Comparison of ENCODE assay signal across 18 cellular contexts in genomic region chr15:100784493-100785180, GRCh38.
DNase-seq lines count a peak whose midpoint lies in the region; ATAC-seq and TF ChIP-seq lines count a peak whose summit lies in the region.
"Had no signal": no experiment of that assay in that cellular context is flagged by ENCODE, and none has a peak within 500 bp of the region (broad histone marks: within the 10 kb centered on the region; RNA-seq: fewer than 3 reads in every experiment).

No MANE protein-coding gene starts in this region.

- no peak for ATAC-seq in natural killer cell treated with Interleukin-12 subunit alpha and Interleukin-12 subunit beta and Interleukin-15 and Interleukin-18, amount 100 ng/mL, for 72 hours
- ATAC-seq in natural killer cell = no peak
- no peak for ATAC-seq in lower lobe of right lung
- no peak for ATAC-seq in aorta (ENCODE audit: low FRiP score)
- ATAC-seq in HG02798 (IDR thresholded peaks at IDR 0.05; ENCODE audit: poor library complexity, unreplicated experiment) = no peak
- ATAC-seq: HCT116, PC-3 had no signal

- H3K36me3 ChIP-seq in lower lobe of right lung = no peaks in the 10 kb centered on the region
- no peaks in the 10 kb centered on the region for H3K36me3 ChIP-seq in aorta (ENCODE audit: control insufficient read depth in 1 of 2, insufficient read depth in 2 of 2, low read length in 1 of 2)
- H3K36me3 ChIP-seq: BE2C had no signal

- H3K9me3 ChIP-seq in lower lobe of right lung (no peaks in the 10 kb centered on the region), aorta (ENCODE audit: control insufficient read depth, low read length) (no peaks in the 10 kb centered on the region)
- H3K9me3 ChIP-seq: BE2C had no signal

- H3K27me3 ChIP-seq in lower lobe of right lung (ENCODE audit: low read depth) (no peaks in the 10 kb centered on the region), aorta (ENCODE audit: control insufficient read depth in 1 of 2, insufficient read depth in 2 of 2, low read length in 1 of 2) (no peaks in the 10 kb centered on the region)
- H3K27me3 ChIP-seq: BE2C had no signal

- no peaks in the 10 kb centered on the region for H3K4me1 ChIP-seq in lower lobe of right lung
- H3K4me1 ChIP-seq in aorta (ENCODE audit: control insufficient read depth in 1 of 2, insufficient read depth in 2 of 2, low read length in 2 of 2) = no peaks in the 10 kb centered on the region

- H3K4me3 ChIP-seq in coronary artery (no peak overlapping the region), lower lobe of right lung (no peak overlapping the region), aorta (ENCODE audit: low read length in 2 of 2) (no peak overlapping the region)

- H3K36me3 Mint-ChIP-seq in natural killer cell treated with Interleukin-12 subunit alpha and Interleukin-12 subunit beta and Interleukin-15 and Interleukin-18, amount 100 ng/mL, for 72 hours = no peaks in the 10 kb centered on the region
- H3K36me3 Mint-ChIP-seq in natural killer cell = no peaks in the 10 kb centered on the region
- no peaks in the 10 kb centered on the region for H3K36me3 Mint-ChIP-seq in osteocyte (ENCODE audit: unreplicated experiment)
- H3K36me3 Mint-ChIP-seq: CD4-positive, alpha-beta memory T cell had no signal

- peaks cover 0 to 3% of the 10 kb centered on the region in 2 donors for H3K4me1 Mint-ChIP-seq in natural killer cell treated with Interleukin-12 subunit alpha and Interleukin-12 subunit beta and Interleukin-15 and Interleukin-18, amount 100 ng/mL, for 72 hours (ENCODE audit: low read depth in 2 of 2)
- H3K4me1 Mint-ChIP-seq in natural killer cell (no peaks in the 10 kb centered on the region), osteocyte (ENCODE audit: unreplicated experiment) (no peaks in the 10 kb centered on the region)
- H3K4me1 Mint-ChIP-seq: CD4-positive, alpha-beta memory T cell had no signal

- H3K9me3 Mint-ChIP-seq in natural killer cell treated with Interleukin-12 subunit alpha and Interleukin-12 subunit beta and Interleukin-15 and Interleukin-18, amount 100 ng/mL, for 72 hours = no peaks in the 10 kb centered on the region
- H3K9me3 Mint-ChIP-seq in natural killer cell (no peaks in the 10 kb centered on the region), osteocyte (ENCODE audit: unreplicated experiment) (no peaks in the 10 kb centered on the region)
- H3K9me3 Mint-ChIP-seq: CD4-positive, alpha-beta memory T cell had no signal

- intact Hi-C loops in natural killer cell (cut with micrococcal nuclease) (no loop called here), lower lobe of right lung (cut with DNase I) (no loop called here), aorta (cut with DNase I) (no loop called here)

- no peak overlapping the region for H3K4me3 Mint-ChIP-seq in natural killer cell treated with Interleukin-12 subunit alpha and Interleukin-12 subunit beta and Interleukin-15 and Interleukin-18, amount 100 ng/mL, for 72 hours
- H3K4me3 Mint-ChIP-seq in natural killer cell (no peak overlapping the region), osteocyte (ENCODE audit: unreplicated experiment) (no peak overlapping the region)
- H3K4me3 Mint-ChIP-seq: CD4-positive, alpha-beta memory T cell had no signal

- TF ChIP-seq CTCF in natural killer cell (IDR thresholded peaks at IDR 0.05) (no peak), coronary artery (IDR thresholded peaks at IDR 0.05) (no peak), osteocyte (IDR thresholded peaks at IDR 0.05) (no peak), lower lobe of right lung (IDR thresholded peaks at IDR 0.05) (no peak), RWPE1 (conservative IDR thresholded peaks at IDR 0.05; ENCODE audit: low read depth) (no peak)

- POLR2A ChIA-PET in RWPE1 (lab: Yijun Ruan, JAX; ENCODE audit: low non-redundant PET) = no interaction called here

- peaks cover 5 to 6% of the 10 kb centered on the region in 2 donors for H3K27me3 Mint-ChIP-seq in natural killer cell treated with Interleukin-12 subunit alpha and Interleukin-12 subunit beta and Interleukin-15 and Interleukin-18, amount 100 ng/mL, for 72 hours
- H3K27me3 Mint-ChIP-seq in natural killer cell (ENCODE audit: low read depth in 2 of 2) (peaks cover 0 to 4% of the 10 kb centered on the region in 2 donors), osteocyte (ENCODE audit: unreplicated experiment) (no peaks in the 10 kb centered on the region)

- CTCF ChIA-PET in RWPE1 (lab: Yijun Ruan, JAX) = no interaction called here

- peak; percentile 41 for DNase-seq in natural killer cell treated with Interleukin-12 subunit alpha and Interleukin-12 subunit beta and Interleukin-15 and Interleukin-18, amount 100 ng/mL, for 72 hours (ENCODE audit: low spot score)
- no peak for DNase-seq in natural killer cell
- DNase-seq in coronary artery (ENCODE audit: low spot score) = peak; percentile 57
- peak; percentile 30 for DNase-seq in osteocyte (ENCODE audit: extremely low spot score, unreplicated experiment)
- no peak for DNase-seq in lower lobe of right lung
- DNase-seq in aorta = no peak
- DNase-seq in RWPE1 (ENCODE audit: low spot score) = no peak
- DNase-seq: BE2C; CD4-positive, alpha-beta memory T cell; DMS79 treated with DMSO at 0.1 percent for 48 hours; GDM1; IMR-90; NCI-H2107; NCI-H345; NCI-H69; PC-3 had no signal

- no peak overlapping the region for H3K27ac ChIP-seq in coronary artery
- no peak overlapping the region for H3K27ac ChIP-seq in lower lobe of right lung
- H3K27ac ChIP-seq in aorta (ENCODE audit: low read depth in 1 of 2, low read length in 2 of 2) = no peak overlapping the region
- H3K27ac ChIP-seq in RWPE1 = no peak overlapping the region

- no peak overlapping the region for H3K27ac Mint-ChIP-seq in natural killer cell treated with Interleukin-12 subunit alpha and Interleukin-12 subunit beta and Interleukin-15 and Interleukin-18, amount 100 ng/mL, for 72 hours
- H3K27ac Mint-ChIP-seq in natural killer cell (no peak overlapping the region), osteocyte (ENCODE audit: unreplicated experiment) (no peak overlapping the region)

- WGBS in aorta, 2 donors = 78 to 84% methylated on average over 10 of the region's 10 CpGs

Comparison
In these comparisons a context has a peak if more than half of its experiments do, and no peak if none do; other contexts are left out.
1. DNase-seq: peak in natural killer cell treated with Interleukin-12 subunit alpha and Interleukin-12 subunit beta and Interleukin-15 and Interleukin-18, amount 100 ng/mL, for 72 hours (single experiment), coronary artery (single experiment) and osteocyte (single experiment); none in natural killer cell (single experiment), lower lobe of right lung (single experiment), aorta (0 of 2) and RWPE1 (single experiment).